In the genomic region with DNA sequence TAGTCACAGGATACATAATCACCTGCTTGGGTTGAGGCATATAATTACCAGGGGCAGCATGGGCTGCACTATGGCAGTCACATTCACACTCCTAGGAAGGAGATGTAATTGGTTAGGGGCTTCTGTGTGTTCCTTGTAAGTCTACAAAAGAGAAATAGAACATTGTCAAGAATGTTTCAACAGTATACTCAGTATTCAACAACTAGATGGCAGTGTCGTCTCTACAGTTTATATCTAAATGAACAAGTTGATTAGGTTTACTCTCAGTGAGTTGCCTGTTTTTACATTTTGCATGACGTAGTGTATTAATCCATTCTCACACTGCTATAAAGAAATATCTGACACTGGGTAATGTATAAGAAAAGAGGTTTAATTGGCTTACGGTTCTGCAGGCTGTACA, we compare ENCODE assay signal across 15 cellular contexts. TPM values are rescaled to one million over a fixed set of nuclear protein-coding genes. Genes with fewer than 3 reads are reported as not detected.
DNase-seq lines count a peak whose midpoint lies in the region; ATAC-seq, FAIRE-seq and TF ChIP-seq lines count a peak whose summit lies in the region.
"Had no signal": no experiment of that assay in that cellular context is flagged by ENCODE, and none has a peak within 500 bp of the region (broad histone marks: within the 10 kb centered on the region; RNA-seq: fewer than 3 reads in every experiment).

No MANE protein-coding gene starts in this region.

- no peak overlapping the region for H3K4me3 Mint-ChIP-seq in MCF 10A (ENCODE audit: unreplicated experiment)
- H3K4me3 Mint-ChIP-seq: activated CD8-positive, alpha-beta T cell treated with anti-CD3 and anti-CD28 coated beads, Interleukin-2, amount 10 ng/mL, durations not matched to agents 7 days and 5 days; activated T-helper 17 cell treated with anti-CD3 and anti-CD28 coated beads, Interleukin-2, amount 50 U/mL, for 72 hours; dendritic cell treated with granulocyte-macrophage colony-stimulating factor and Interleukin-4, amounts not matched to agents 40 ng/mL and 50 ng/mL, for 4 days had no signal

- in situ Hi-C loops in mammary epithelial cell (cut with MboI; ENCODE audit: low sequenced_read_pairs in 2 of 2): no loop called here

- no peak for TF ChIP-seq CTCF in MCF 10A (IDR thresholded peaks at IDR 0.05; ENCODE audit: unreplicated experiment)
- TF ChIP-seq CTCF in mammary epithelial cell (conservative IDR thresholded peaks at IDR 0.05 in 1 of 2, IDR thresholded peaks at IDR 0.05 in 1 of 2; ENCODE audit: extremely low read depth in 1 of 2, insufficient read depth in 1 of 2, low read depth in 1 of 2, low read length in 2 of 2): no peak
- no peak for TF ChIP-seq CTCF in endothelial cell of umbilical vein (IDR thresholded peaks at IDR 0.05; ENCODE audit: extremely low read depth in 1 of 2, insufficient read depth in 1 of 2, low read depth in 1 of 2, low read length in 2 of 2)

- H3K79me2 ChIP-seq in mammary epithelial cell (ENCODE audit: insufficient read depth, low read length) (no peaks in the 10 kb centered on the region), endothelial cell of umbilical vein (ENCODE audit: control insufficient read depth, insufficient read depth, low read length) (no peaks in the 10 kb centered on the region)

- no peak overlapping the region for H3K9ac ChIP-seq in mammary epithelial cell (ENCODE audit: insufficient read depth, low read length)
- H3K9ac ChIP-seq in endothelial cell of umbilical vein (replicated peaks; ENCODE audit: extremely low read depth, insufficient read depth, low read length): no peak overlapping the region

- H2AFZ ChIP-seq in mammary epithelial cell (ENCODE audit: low read depth, low read length) (no peak overlapping the region), endothelial cell of umbilical vein (ENCODE audit: low read depth, low read length) (no peak overlapping the region)

- H3K4me2 ChIP-seq in mammary epithelial cell (ENCODE audit: insufficient read depth, low read depth, low read length): no peak overlapping the region
- no peak overlapping the region for H3K4me2 ChIP-seq in endothelial cell of umbilical vein (ENCODE audit: insufficient read depth, low read length)

- CTCF ChIA-PET in MCF 10A (lab: Yijun Ruan, JAX): interaction anchor here (0.6 to 0.9 kb wide), 2 partner anchors 10 to 303 kb away, joined by 3 read pairs; no protein-coding TSS in a partner anchor
- CTCF ChIA-PET in mammary epithelial cell (lab: Charles Lee; ENCODE audit: low non-redundant PET): no interaction called here
- CTCF ChIA-PET in endothelial cell of umbilical vein (lab: Charles Lee): interaction anchor here (0.7 kb wide), 1 partner anchor 13 kb away, joined by 3 read pairs; no protein-coding TSS in a partner anchor

- DNase-seq in MCF 10A (ENCODE audit: unreplicated experiment) (peak; percentile 4), mammary epithelial cell (no peak), OCI-M1 (lab: John Stamatoyannopoulos, UW) (peak; percentile 44), endothelial cell of umbilical vein (ENCODE audit: low read depth, low spot score) (peak; percentile 41), NCI-H2081 (lab: John Stamatoyannopoulos, UW) (no peak), cerebellum (ENCODE audit: low spot score) (no peak), OCI-M2 (lab: John Stamatoyannopoulos, UW; ENCODE audit: unreplicated experiment) (no peak)
- DNase-seq: activated CD8-positive, alpha-beta T cell treated with anti-CD3 and anti-CD28 coated beads, Interleukin-2, amount 10 ng/mL, durations not matched to agents 7 days and 5 days; HCEC 1CT; NCI-H1048; NCI-H446; spleen had no signal

- POLR2A ChIA-PET in MCF 10A (lab: Yijun Ruan, JAX): interaction anchor here (1.2 kb wide), 1 partner anchor 13 kb away, joined by 3 read pairs; no protein-coding TSS in a partner anchor
- POLR2A ChIA-PET in endothelial cell of umbilical vein (lab: Charles Lee): no interaction called here

- TF ChIP-seq POLR2A in endothelial cell of umbilical vein (IDR thresholded peaks at IDR 0.05; ENCODE audit: low read depth, low read length): no peak

- H3K36me3 ChIP-seq in mammary epithelial cell (ENCODE audit: insufficient read depth, low read length): no peaks in the 10 kb centered on the region
- no peaks in the 10 kb centered on the region for H3K36me3 ChIP-seq in endothelial cell of umbilical vein (ENCODE audit: control insufficient read depth in 2 of 2, extremely low read depth in 1 of 2, insufficient read depth in 2 of 2, low read length in 2 of 2)

- FAIRE-seq in endothelial cell of umbilical vein (lab: Jason Lieb, UNC): no peak

- H3K27me3 ChIP-seq in mammary epithelial cell (ENCODE audit: insufficient read depth, low read length) (no peaks in the 10 kb centered on the region), endothelial cell of umbilical vein (ENCODE audit: control insufficient read depth in 2 of 2, insufficient read depth in 2 of 2, low read length in 2 of 2) (no peaks in the 10 kb centered on the region)
- H3K27me3 ChIP-seq: spleen had no signal

- 97% methylated on average over 3 of the region's 3 CpGs for WGBS in mammary epithelial cell (ENCODE audit: low coverage, missing lambda C conversion rate)

- no TSS peak for BruUV-seq in MCF 10A (replicated peaks; lab: Mats Ljungman, UMichigan)
- no TSS peak for BruUV-seq in mammary epithelial cell (replicated peaks; lab: Mats Ljungman, UMichigan)
- BruUV-seq in endothelial cell of umbilical vein (replicated peaks; lab: Mats Ljungman, UMichigan): no TSS peak

- H3K4me3 ChIP-seq in mammary epithelial cell (replicated peaks in 1 of 3; ENCODE audit: insufficient read depth in 1 of 3, low read depth in 2 of 3, low read length in 3 of 3) (no peak overlapping the region), endothelial cell of umbilical vein (replicated peaks in 1 of 3; ENCODE audit: insufficient read depth in 1 of 3, low read depth in 1 of 3, low read length in 3 of 3) (no peak overlapping the region)
- H3K4me3 ChIP-seq: spleen had no signal

- H3K27ac Mint-ChIP-seq in MCF 10A (ENCODE audit: low read depth, unreplicated experiment): no peak overlapping the region
- H3K27ac Mint-ChIP-seq: activated CD8-positive, alpha-beta T cell treated with anti-CD3 and anti-CD28 coated beads, Interleukin-2, amount 10 ng/mL, durations not matched to agents 7 days and 5 days; dendritic cell treated with granulocyte-macrophage colony-stimulating factor and Interleukin-4, amounts not matched to agents 40 ng/mL and 50 ng/mL, for 4 days had no signal

- H3K4me1 ChIP-seq in mammary epithelial cell (ENCODE audit: insufficient read depth, low read length) (no peaks in the 10 kb centered on the region), endothelial cell of umbilical vein (ENCODE audit: control insufficient read depth, extremely low read depth, insufficient read depth, low read length) (no peaks in the 10 kb centered on the region)
- H3K4me1 ChIP-seq: spleen had no signal

- H3K9me3 Mint-ChIP-seq in MCF 10A (ENCODE audit: unreplicated experiment): no peaks in the 10 kb centered on the region
- H3K9me3 Mint-ChIP-seq: activated T-helper 17 cell treated with anti-CD3 and anti-CD28 coated beads, Interleukin-2, amount 50 U/mL, for 72 hours; dendritic cell treated with granulocyte-macrophage colony-stimulating factor and Interleukin-4, amounts not matched to agents 40 ng/mL and 50 ng/mL, for 4 days had no signal

- no peaks in the 10 kb centered on the region for H3K9me3 ChIP-seq in mammary epithelial cell (replicated peaks; ENCODE audit: insufficient read depth, low read length)
- no peaks in the 10 kb centered on the region for H3K9me3 ChIP-seq in endothelial cell of umbilical vein (replicated peaks; ENCODE audit: control insufficient read depth, insufficient read depth, low read length)
- H3K9me3 ChIP-seq: spleen had no signal

- H3K27ac ChIP-seq in mammary epithelial cell (ENCODE audit: insufficient read depth, low read depth, low read length): no peak overlapping the region
- H3K27ac ChIP-seq in endothelial cell of umbilical vein (ENCODE audit: insufficient read depth, low read depth, low read length): no peak overlapping the region
- H3K27ac ChIP-seq: spleen had no signal

- no peaks in the 10 kb centered on the region for H4K20me1 ChIP-seq in mammary epithelial cell (ENCODE audit: insufficient read depth, low read length)
- H4K20me1 ChIP-seq in endothelial cell of umbilical vein (replicated peaks; ENCODE audit: control insufficient read depth, extremely low read depth, insufficient read depth, low read length): no peaks in the 10 kb centered on the region

- dilution Hi-C loops in mammary epithelial cell (cut with HindIII; ENCODE audit: low sequenced_read_pairs): no loop called here
- dilution Hi-C loops in endothelial cell of umbilical vein (cut with MboI; ENCODE audit: extremely low pct_ligation_motif_present, low sequenced_read_pairs): no loop called here

- H3K4me1 Mint-ChIP-seq in MCF 10A (ENCODE audit: insufficient read depth, unreplicated experiment): no peaks in the 10 kb centered on the region
- H3K4me1 Mint-ChIP-seq: activated T-helper 17 cell treated with anti-CD3 and anti-CD28 coated beads, Interleukin-2, amount 50 U/mL, for 72 hours had no signal

- H3K36me3 Mint-ChIP-seq in MCF 10A (ENCODE audit: insufficient read depth, unreplicated experiment): peaks cover 34% of the 10 kb centered on the region

- intact Hi-C loops in MCF 10A (cut with micrococcal nuclease) (no loop called here), mammary epithelial cell (cut with micrococcal nuclease) (no loop called here), endothelial cell of umbilical vein (cut with micrococcal nuclease) (loop anchor here (5.0 kb wide), 1 partner anchor 129 kb away; no protein-coding TSS in a partner anchor)

- no peaks in the 10 kb centered on the region for H3K27me3 Mint-ChIP-seq in MCF 10A (ENCODE audit: insufficient read depth, unreplicated experiment)
- H3K27me3 Mint-ChIP-seq: activated T-helper 17 cell treated with anti-CD3 and anti-CD28 coated beads, Interleukin-2, amount 50 U/mL, for 72 hours; dendritic cell treated with granulocyte-macrophage colony-stimulating factor and Interleukin-4, amounts not matched to agents 40 ng/mL and 50 ng/mL, for 4 days had no signal

- no peak for ATAC-seq in GM19324 (IDR thresholded peaks at IDR 0.05; ENCODE audit: low FRiP score, unreplicated experiment)
- ATAC-seq: activated CD8-positive, alpha-beta T cell treated with anti-CD3 and anti-CD28 coated beads, Interleukin-2, amount 10 ng/mL, durations not matched to agents 7 days and 5 days; activated T-helper 17 cell treated with anti-CD3 and anti-CD28 coated beads, Interleukin-2, amount 50 U/mL, for 72 hours had no signal

- no peaks in the 10 kb centered on the region for H3K9me1 ChIP-seq in endothelial cell of umbilical vein (replicated peaks; ENCODE audit: control insufficient read depth, extremely low read depth, insufficient read depth, low read length)

RNA-seq across cellular contexts. Expression of gene RAB33B, which starts 50.5 kb away (rescaled TPM):
- 6.3 and 6.4 TPM in 2 replicates for total RNA-seq in MCF 10A (2022)
- 10 to 100 TPM in 1 of 2 donors, 1 to 10 TPM in 1; 6.1 to 14.7 TPM for total RNA-seq in mammary epithelial cell
- polyA plus RNA-seq in mammary epithelial cell: 3.0 TPM
- 3.6 TPM for polyA minus RNA-seq in mammary epithelial cell
- 12.3 and 14.7 TPM in 2 replicates for total RNA-seq in endothelial cell of umbilical vein
- 6.7 and 7.8 TPM in 2 replicates for polyA plus RNA-seq in endothelial cell of umbilical vein
- 8.2 and 8.7 TPM in 2 replicates for polyA plus RNA-seq in endothelial cell of umbilical vein (2011; cell fraction: cytosol; rRNA removed)
- 6.9 and 7.7 TPM in 2 replicates for polyA plus RNA-seq in endothelial cell of umbilical vein (2011; cell fraction: nucleus; rRNA removed)
- 8.3 and 10.4 TPM in 2 replicates for polyA plus RNA-seq in endothelial cell of umbilical vein (2012)
- 11.3 and 12.8 TPM in 2 replicates for polyA minus RNA-seq in endothelial cell of umbilical vein
- 6.7 TPM for polyA minus RNA-seq in endothelial cell of umbilical vein (2011; cell fraction: cytosol; rRNA and poly(A)+ RNA removed)
- 10.3 and 12.6 TPM in 2 replicates for polyA minus RNA-seq in endothelial cell of umbilical vein (2011; cell fraction: nucleus; rRNA and poly(A)+ RNA removed)
- total RNA-seq in cerebellum: 22.9 TPM

Comparison
In these comparisons a context has a peak if more than half of its experiments do, and no peak if none do; other contexts are left out.
1. DNase-seq: peak in MCF 10A (single experiment), OCI-M1 (single experiment) and endothelial cell of umbilical vein (single experiment); none in mammary epithelial cell (single experiment), NCI-H2081 (0 of 2), cerebellum (single experiment) and OCI-M2 (single experiment).